Comparison of ENCODE assay signal across 32 cellular contexts in genomic region chr3:112018712-112019111, GRCh38. TPM values are rescaled to one million over a fixed set of nuclear protein-coding genes. Genes with fewer than 3 reads are reported as not detected.
"Had no signal": no experiment of that assay in that cellular context is flagged by ENCODE, and none has a peak within 500 bp of the region (broad histone marks: within the 10 kb centered on the region; RNA-seq: fewer than 3 reads in every experiment).

No MANE protein-coding gene starts in this region.

- H3K9me3 ChIP-seq: gastroesophageal sphincter had no signal

- H3K4me3 ChIP-seq: coronary artery, dorsolateral prefrontal cortex, gastroesophageal sphincter had no signal

- DNase-seq: activated CD4-positive, alpha-beta memory T cell treated with anti-CD3 and anti-CD28 coated beads for 36 hours; activated CD4-positive, alpha-beta T cell treated with anti-CD3 and anti-CD28 coated beads for 36 hours; activated CD4-positive, alpha-beta T cell treated with anti-CD3 and anti-CD28 coated beads, Interleukin-2, amount 10 ng/mL, durations not matched to agents 24 days and 14 days; activated CD4-positive, CD25-positive, alpha-beta regulatory T cell; activated CD4-positive, CD25-positive, alpha-beta regulatory T cell treated with anti-CD3 and anti-CD28 coated beads, Interleukin-2, amount 50 U/mL, for 72 hours; activated CD8-positive, alpha-beta memory T cell treated with anti-CD3 and anti-CD28 coated beads, Interleukin-2, amount 50 U/mL, for 48 hours; activated gamma-delta T cell; activated naive CD4-positive, alpha-beta T cell; activated naive CD4-positive, alpha-beta T cell treated with anti-CD3 and anti-CD28 coated beads, Interleukin-2, amount 10 ng/mL, durations not matched to agents 7 days and 5 days; activated naive CD8-positive, alpha-beta T cell treated with anti-CD3 and anti-CD28 coated beads, Interleukin-2, amount 10 ng/mL, durations not matched to agents 7 days and 5 days; activated T-cell treated with anti-CD3 and anti-CD28 coated beads for 4 hours; activated T-cell treated with anti-CD3 and anti-CD28 coated beads, Interleukin-2, amount 50 U/mL, for 24 hours; activated T-cell treated with anti-CD3 and anti-CD28 coated beads, Interleukin-2, amount 50 U/mL, for 72 hours; amniotic stem cell; anterior cingulate cortex; brain microvascular endothelial cell; dorsolateral prefrontal cortex; effector memory CD4-positive, alpha-beta T cell; endodermal cell; foreskin melanocyte; T-helper 2 cell had no signal

- ATAC-seq: activated CD4-positive, alpha-beta T cell treated with anti-CD3 and anti-CD28 coated beads for 36 hours; activated naive CD4-positive, alpha-beta T cell treated with anti-CD3 and anti-CD28 coated beads, Interleukin-2, amount 50 U/mL, for 72 hours; activated T-cell treated with anti-CD3 and anti-CD28 coated beads, Interleukin-2, amount 50 U/mL, for 72 hours; esophagus mucosa; gastroesophageal sphincter had no signal

- H3K27ac ChIP-seq: brain microvascular endothelial cell, coronary artery, dorsolateral prefrontal cortex, gastroesophageal sphincter had no signal

- H3K27me3 ChIP-seq: brain microvascular endothelial cell, dorsolateral prefrontal cortex, gastroesophageal sphincter had no signal

- H3K36me3 ChIP-seq: brain microvascular endothelial cell, gastroesophageal sphincter had no signal

RNA-seq across cellular contexts. Expression of gene TMPRSS7, which starts 15.8 kb away (rescaled TPM):
- total RNA-seq: activated CD4-positive, alpha-beta memory T cell treated with anti-CD3 and anti-CD28 coated beads for 36 hours; activated CD4-positive, alpha-beta T cell treated with anti-CD3 and anti-CD28 coated beads for 36 hours; activated CD4-positive, alpha-beta T cell treated with anti-CD3 and anti-CD28 coated beads, Interleukin-2, amount 10 ng/mL, durations not matched to agents 24 days and 14 days; activated naive CD4-positive, alpha-beta T cell treated with anti-CD3 and anti-CD28 coated beads, Interleukin-2, amount 50 U/mL, for 72 hours; activated naive CD8-positive, alpha-beta T cell treated with anti-CD3 and anti-CD28 coated beads, Interleukin-2, amount 10 ng/mL, durations not matched to agents 7 days and 5 days; astrocyte; cardiac septum; endodermal cell; epithelial cell of proximal tubule; esophagus mucosa; fibroblast of lung; fibroblast of villous mesenchyme; gastroesophageal sphincter; glomerular endothelial cell; T-helper 1 cell treated with Interleukin-12 subunit alpha and Interleukin-12 subunit beta and Interleukin-4 antibody, amounts not matched to agents 30 ng/mL and 1 ng/mL, for 36 hours had no signal
- polyA plus RNA-seq: fibroblast of lung had no signal

RNA-seq across cellular contexts. Expression of gene TAGLN3, which starts 20.0 kb away (rescaled TPM):
- total RNA-seq: activated naive CD8-positive, alpha-beta T cell treated with anti-CD3 and anti-CD28 coated beads, Interleukin-2, amount 10 ng/mL, durations not matched to agents 7 days and 5 days; esophagus mucosa; fibroblast of villous mesenchyme had no signal
